9 cellular contexts compared by ENCODE assay signal in genomic region chr3:105823149-105823866, GRCh38. TPM values are rescaled to one million over a fixed set of nuclear protein-coding genes. Genes with fewer than 3 reads are reported as not detected.
DNase-seq lines count a peak whose midpoint lies in the region; ATAC-seq and TF ChIP-seq lines count a peak whose summit lies in the region.
"Had no signal": no experiment of that assay in that cellular context is flagged by ENCODE, and none has a peak within 500 bp of the region (broad histone marks: within the 10 kb centered on the region; RNA-seq: fewer than 3 reads in every experiment).

No MANE protein-coding gene starts in this region.

- peaks cover 8% of the 10 kb centered on the region for H3K36me3 Mint-ChIP-seq in chondrocyte (ENCODE audit: low read depth)

- H3K9me3 ChIP-seq in mucosa of rectum (ENCODE audit: control insufficient read depth in 2 of 2, low read length in 2 of 2) (no peaks in the 10 kb centered on the region), prostate gland (no peaks in the 10 kb centered on the region)

- H3K27ac ChIP-seq in mucosa of rectum (ENCODE audit: low read depth in 2 of 2, low read length in 2 of 2) (peak overlapping the region; percentile 38 to 62), prostate gland (peak overlapping the region in 1 of 2 donors; percentile 26)

- no peak overlapping the region for H3K9ac ChIP-seq in mucosa of rectum (ENCODE audit: low read depth in 1 of 2, low read length in 2 of 2)

- intact Hi-C loops in prostate gland (cut with DNase I) = no loop called here

- no peak for ATAC-seq in HG02798 (IDR thresholded peaks at IDR 0.05; ENCODE audit: poor library complexity, unreplicated experiment)
- ATAC-seq in HG02610 (IDR thresholded peaks at IDR 0.05; ENCODE audit: unreplicated experiment) = no peak
- ATAC-seq: left lobe of liver had no signal

- no peaks in the 10 kb centered on the region for H3K36me3 ChIP-seq in mucosa of rectum (ENCODE audit: control insufficient read depth in 2 of 2, insufficient read depth in 2 of 2, low read length in 2 of 2)
- H3K36me3 ChIP-seq in prostate gland = no peaks in the 10 kb centered on the region

- H3K4me3 ChIP-seq in mucosa of rectum (ENCODE audit: low read length in 2 of 2) (no peak overlapping the region), prostate gland (no peak overlapping the region)

- TF ChIP-seq POLR2A in prostate gland (IDR thresholded peaks at IDR 0.05) = no peak

- H3K4me1 ChIP-seq in mucosa of rectum (ENCODE audit: control insufficient read depth in 2 of 2, insufficient read depth in 2 of 2, low read length in 2 of 2) = peaks cover 5 to 22% of the 10 kb centered on the region in 2 donors
- no peaks in the 10 kb centered on the region for H3K4me1 ChIP-seq in prostate gland (replicated peaks)

- H3K27me3 ChIP-seq in mucosa of rectum (ENCODE audit: control insufficient read depth in 2 of 2, insufficient read depth in 2 of 2, low read length in 2 of 2) = no peaks in the 10 kb centered on the region
- no peaks in the 10 kb centered on the region for H3K27me3 ChIP-seq in prostate gland (replicated peaks; ENCODE audit: insufficient read depth)

- peaks cover 3% of the 10 kb centered on the region for H3K9me3 Mint-ChIP-seq in chondrocyte (ENCODE audit: low read depth)

- no peak for TF ChIP-seq CTCF in chondrocyte (IDR thresholded peaks at IDR 0.05)
- TF ChIP-seq CTCF in prostate gland (IDR thresholded peaks at IDR 0.05) = no peak

- peaks cover 34% of the 10 kb centered on the region for H3K4me1 Mint-ChIP-seq in chondrocyte (ENCODE audit: low read depth)

- 69% methylated on average over 4 of the region's 4 CpGs for WGBS in prostate gland

- no peak overlapping the region for H3K4me3 Mint-ChIP-seq in chondrocyte (ENCODE audit: unreplicated experiment)

- H3K27ac Mint-ChIP-seq in chondrocyte (ENCODE audit: unreplicated experiment) = peak overlapping the region; percentile 64

- peak; percentile 82 for DNase-seq in AG08395 (ENCODE audit: low spot score)
- peak; percentile 98 for DNase-seq in M059J (ENCODE audit: low read depth)
- DNase-seq in chondrocyte (ENCODE audit: low spot score) = no peak
- DNase-seq in prostate gland (ENCODE audit: low spot score) = no peak
- DNase-seq in T-helper 9 cell = no peak

- H3K27me3 Mint-ChIP-seq in chondrocyte (ENCODE audit: low read depth) = no peaks in the 10 kb centered on the region

RNA-seq across cellular contexts. Expression of gene CBLB, which starts 45.5 kb away (rescaled TPM):
- total RNA-seq in M059J (2014; rRNA removed; shearing (Covaris generic)) = 11.0 and 11.4 TPM in 2 replicates
- 25.0 to 28.0 TPM (median 26.9 TPM) in 3 replicates for total RNA-seq in chondrocyte
- total RNA-seq in prostate gland = 10 to 100 TPM; 28.2 to 62.8 TPM

Comparison
In these comparisons a context has a peak if more than half of its experiments do, and no peak if none do; other contexts are left out.
1. DNase-seq: peak in AG08395 (single experiment) and M059J (single experiment); none in chondrocyte (single experiment), prostate gland (single experiment) and T-helper 9 cell (single experiment).